ENCODE assay signal across 1 cellular context in the genomic region with DNA sequence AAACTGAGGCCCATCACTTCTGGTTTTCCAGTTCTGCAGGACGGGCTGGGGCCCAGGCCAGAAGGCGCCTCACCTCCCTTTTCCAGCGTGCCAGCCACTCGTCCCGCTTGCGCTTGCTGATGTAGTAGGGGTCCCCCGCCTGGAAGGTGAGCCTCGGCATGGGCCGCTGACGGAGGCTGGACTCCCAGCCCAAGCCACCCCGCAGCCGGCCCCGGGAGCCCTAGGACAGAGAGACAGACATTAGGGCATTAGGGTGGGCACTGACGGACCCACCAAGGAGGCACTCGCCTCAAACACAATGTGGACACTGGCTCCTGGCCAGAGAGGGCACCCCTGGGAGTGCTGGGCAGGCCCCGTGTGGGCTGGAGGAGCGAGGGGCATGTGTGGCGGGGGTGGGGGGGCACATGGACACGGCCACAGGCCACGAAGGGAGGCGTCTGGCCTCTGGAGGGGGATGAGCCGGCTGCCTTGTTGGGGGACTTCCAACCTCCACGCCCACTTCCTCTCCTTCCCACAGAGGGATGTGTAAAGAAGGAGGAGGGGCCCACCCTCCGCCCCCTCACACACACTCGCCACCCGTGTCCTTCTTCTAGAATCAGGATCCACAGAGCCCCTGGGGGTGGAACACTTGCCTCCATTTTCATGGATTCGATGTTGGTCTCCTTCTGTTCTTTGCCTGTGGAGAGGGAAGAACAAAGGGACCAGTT.
TF ChIP-seq lines count a peak whose summit lies in the region.

No MANE protein-coding gene starts in this region.

TF ChIP-seq in IMR-90, 13 proteins besides CTCF, POLR2A, EP300 and RAD21 (continued from another document):
- no peak for TF ChIP-seq USF2 (IDR thresholded peaks at IDR 0.05; ENCODE audit: low read depth, low read length)
